1 cellular context compared by ENCODE assay signal in the genomic region with DNA sequence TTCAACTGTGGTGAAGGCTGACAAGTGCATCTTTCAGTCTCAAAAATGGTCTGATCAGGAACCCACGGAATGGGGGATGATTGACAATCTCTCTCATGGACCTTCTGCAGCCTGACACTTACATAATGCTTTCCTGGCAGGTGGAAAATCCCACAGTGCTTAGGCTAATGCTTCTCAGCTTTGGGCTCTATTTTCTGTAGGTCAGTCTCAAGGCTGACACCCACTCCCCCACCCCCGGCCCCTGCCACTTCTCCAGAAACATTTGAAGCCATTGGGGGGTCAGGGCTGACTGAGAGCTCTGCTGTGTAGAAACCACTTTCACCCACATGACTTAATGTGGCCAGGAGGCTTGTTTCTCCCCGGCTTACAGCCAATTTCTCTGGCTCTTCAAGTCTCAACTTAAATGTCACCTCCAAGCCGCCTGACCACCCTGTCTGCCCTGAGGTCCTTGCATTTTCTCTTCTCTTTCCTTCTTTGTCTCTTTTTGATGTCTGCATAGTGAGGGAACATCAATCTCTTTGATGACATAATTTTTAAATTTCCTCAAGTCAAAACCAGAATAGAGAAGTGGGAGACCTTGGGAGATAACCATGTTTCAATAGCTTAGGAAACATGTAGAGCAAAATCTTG.
TF ChIP-seq lines count a peak whose summit lies in the region.

No MANE protein-coding gene starts in this region.

TF ChIP-seq in GM12878, 131 proteins besides CTCF, POLR2A, EP300 and RAD21 (continued from another document and continues in another):
- TF ChIP-seq ZBTB4 (CRISPR knock-in tag; IDR thresholded peaks at IDR 0.05) (no peak), POLR2AphosphoS2 (IDR thresholded peaks at IDR 0.05; ENCODE audit: low read depth, low read length) (no peak), IRF3 (IDR thresholded peaks at IDR 0.05) (no peak), E4F1 (IDR thresholded peaks at IDR 0.05; ENCODE audit: borderline replicate concordance, partially characterized antibody) (no peak), HDGF (IDR thresholded peaks at IDR 0.05) (no peak), MEF2A (IDR thresholded peaks at IDR 0.05; ENCODE audit: insufficient read depth, low read depth, low read length) (no peak; the same call in 1 of the 2 replicates), FOXM1 (IDR thresholded peaks at IDR 0.05; ENCODE audit: low read depth, low read length) (peak; percentile 39; the same call in 1 of the 2 replicates), KLF5 (IDR thresholded peaks at IDR 0.05; ENCODE audit: partially characterized antibody) (no peak), MEF2B (IDR thresholded peaks at IDR 0.05; ENCODE audit: partially characterized antibody, poor library complexity, severe bottlenecking) (peak; percentile 49), IRF4 (IDR thresholded peaks at IDR 0.05; ENCODE audit: low read depth, low read length) (no peak), PRDM15 (CRISPR knock-in tag; IDR thresholded peaks at IDR 0.05) (no peak), TAF1 (IDR thresholded peaks at IDR 0.05; ENCODE audit: borderline replicate concordance, low read depth, low read length) (no peak), TCF7 (IDR thresholded peaks at IDR 0.05; ENCODE audit: borderline replicate concordance) (peak; percentile 44; the same call in 1 of the 2 replicates), TCF12 (IDR thresholded peaks at IDR 0.05; ENCODE audit: low read depth, low read length) (0 out of 2 replicates have a peak, but pooled peaks have one; percentile 32), JUNB (IDR thresholded peaks at IDR 0.05) (peak; percentile 67), YY1 (IDR thresholded peaks at IDR 0.05; ENCODE audit: low read depth, low read length) (peak; percentile 38; the same call in 1 of the 2 replicates), NFXL1 (IDR thresholded peaks at IDR 0.05; ENCODE audit: borderline replicate concordance) (no peak), BCL11A (IDR thresholded peaks at IDR 0.05; ENCODE audit: low read depth, low read length) (no peak), SREBF1 (IDR thresholded peaks at IDR 0.05; ENCODE audit: low read length) (no peak), DPF2 (IDR thresholded peaks at IDR 0.05) (0 out of 2 replicates have a peak, but pooled peaks have one; percentile 45), ETV6 (conservative IDR thresholded peaks at IDR 0.05 in 1 of 2, IDR thresholded peaks at IDR 0.05 in 1 of 2; ENCODE audit: borderline replicate concordance in 1 of 2, low read depth in 1 of 2) (peak in 1 of 2 experiments; percentile 47; a peak in 1 of 4 replicates)
- TF ChIP-seq, protein P1, sequence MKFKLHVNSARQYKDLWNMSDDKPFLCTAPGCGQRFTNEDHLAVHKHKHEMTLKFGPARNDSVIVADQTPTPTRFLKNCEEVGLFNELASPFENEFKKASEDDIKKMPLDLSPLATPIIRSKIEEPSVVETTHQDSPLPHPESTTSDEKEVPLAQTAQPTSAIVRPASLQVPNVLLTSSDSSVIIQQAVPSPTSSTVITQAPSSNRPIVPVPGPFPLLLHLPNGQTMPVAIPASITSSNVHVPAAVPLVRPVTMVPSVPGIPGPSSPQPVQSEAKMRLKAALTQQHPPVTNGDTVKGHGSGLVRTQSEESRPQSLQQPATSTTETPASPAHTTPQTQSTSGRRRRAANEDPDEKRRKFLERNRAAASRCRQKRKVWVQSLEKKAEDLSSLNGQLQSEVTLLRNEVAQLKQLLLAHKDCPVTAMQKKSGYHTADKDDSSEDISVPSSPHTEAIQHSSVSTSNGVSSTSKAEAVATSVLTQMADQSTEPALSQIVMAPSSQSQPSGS (IDR thresholded peaks at IDR 0.05; ENCODE audit: low read length), result peak; percentile 57; the same call in 1 of the 2 replicates
- TF ChIP-seq, protein P2, sequence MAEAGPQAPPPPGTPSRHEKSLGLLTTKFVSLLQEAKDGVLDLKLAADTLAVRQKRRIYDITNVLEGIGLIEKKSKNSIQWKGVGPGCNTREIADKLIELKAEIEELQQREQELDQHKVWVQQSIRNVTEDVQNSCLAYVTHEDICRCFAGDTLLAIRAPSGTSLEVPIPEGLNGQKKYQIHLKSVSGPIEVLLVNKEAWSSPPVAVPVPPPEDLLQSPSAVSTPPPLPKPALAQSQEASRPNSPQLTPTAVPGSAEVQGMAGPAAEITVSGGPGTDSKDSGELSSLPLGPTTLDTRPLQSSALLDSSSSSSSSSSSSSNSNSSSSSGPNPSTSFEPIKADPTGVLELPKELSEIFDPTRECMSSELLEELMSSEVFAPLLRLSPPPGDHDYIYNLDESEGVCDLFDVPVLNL (IDR thresholded peaks at IDR 0.05; ENCODE audit: low read depth, low read length), result no peak
- TF ChIP-seq, protein P3, sequence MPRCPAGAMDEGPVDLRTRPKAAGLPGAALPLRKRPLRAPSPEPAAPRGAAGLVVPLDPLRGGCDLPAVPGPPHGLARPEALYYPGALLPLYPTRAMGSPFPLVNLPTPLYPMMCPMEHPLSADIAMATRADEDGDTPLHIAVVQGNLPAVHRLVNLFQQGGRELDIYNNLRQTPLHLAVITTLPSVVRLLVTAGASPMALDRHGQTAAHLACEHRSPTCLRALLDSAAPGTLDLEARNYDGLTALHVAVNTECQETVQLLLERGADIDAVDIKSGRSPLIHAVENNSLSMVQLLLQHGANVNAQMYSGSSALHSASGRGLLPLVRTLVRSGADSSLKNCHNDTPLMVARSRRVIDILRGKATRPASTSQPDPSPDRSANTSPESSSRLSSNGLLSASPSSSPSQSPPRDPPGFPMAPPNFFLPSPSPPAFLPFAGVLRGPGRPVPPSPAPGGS (IDR thresholded peaks at IDR 0.05; ENCODE audit: borderline replicate concordance, insufficient read depth, low read depth, low read length, poor library complexity, severe bottlenecking), result no peak
- TF ChIP-seq, protein P4, sequence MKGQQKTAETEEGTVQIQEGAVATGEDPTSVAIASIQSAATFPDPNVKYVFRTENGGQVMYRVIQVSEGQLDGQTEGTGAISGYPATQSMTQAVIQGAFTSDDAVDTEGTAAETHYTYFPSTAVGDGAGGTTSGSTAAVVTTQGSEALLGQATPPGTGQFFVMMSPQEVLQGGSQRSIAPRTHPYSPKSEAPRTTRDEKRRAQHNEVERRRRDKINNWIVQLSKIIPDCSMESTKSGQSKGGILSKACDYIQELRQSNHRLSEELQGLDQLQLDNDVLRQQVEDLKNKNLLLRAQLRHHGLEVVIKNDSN (IDR thresholded peaks at IDR 0.05; ENCODE audit: borderline replicate concordance, extremely low read length, insufficient read depth, low read depth, low read length), result no peak
- TF ChIP-seq, protein P5, sequence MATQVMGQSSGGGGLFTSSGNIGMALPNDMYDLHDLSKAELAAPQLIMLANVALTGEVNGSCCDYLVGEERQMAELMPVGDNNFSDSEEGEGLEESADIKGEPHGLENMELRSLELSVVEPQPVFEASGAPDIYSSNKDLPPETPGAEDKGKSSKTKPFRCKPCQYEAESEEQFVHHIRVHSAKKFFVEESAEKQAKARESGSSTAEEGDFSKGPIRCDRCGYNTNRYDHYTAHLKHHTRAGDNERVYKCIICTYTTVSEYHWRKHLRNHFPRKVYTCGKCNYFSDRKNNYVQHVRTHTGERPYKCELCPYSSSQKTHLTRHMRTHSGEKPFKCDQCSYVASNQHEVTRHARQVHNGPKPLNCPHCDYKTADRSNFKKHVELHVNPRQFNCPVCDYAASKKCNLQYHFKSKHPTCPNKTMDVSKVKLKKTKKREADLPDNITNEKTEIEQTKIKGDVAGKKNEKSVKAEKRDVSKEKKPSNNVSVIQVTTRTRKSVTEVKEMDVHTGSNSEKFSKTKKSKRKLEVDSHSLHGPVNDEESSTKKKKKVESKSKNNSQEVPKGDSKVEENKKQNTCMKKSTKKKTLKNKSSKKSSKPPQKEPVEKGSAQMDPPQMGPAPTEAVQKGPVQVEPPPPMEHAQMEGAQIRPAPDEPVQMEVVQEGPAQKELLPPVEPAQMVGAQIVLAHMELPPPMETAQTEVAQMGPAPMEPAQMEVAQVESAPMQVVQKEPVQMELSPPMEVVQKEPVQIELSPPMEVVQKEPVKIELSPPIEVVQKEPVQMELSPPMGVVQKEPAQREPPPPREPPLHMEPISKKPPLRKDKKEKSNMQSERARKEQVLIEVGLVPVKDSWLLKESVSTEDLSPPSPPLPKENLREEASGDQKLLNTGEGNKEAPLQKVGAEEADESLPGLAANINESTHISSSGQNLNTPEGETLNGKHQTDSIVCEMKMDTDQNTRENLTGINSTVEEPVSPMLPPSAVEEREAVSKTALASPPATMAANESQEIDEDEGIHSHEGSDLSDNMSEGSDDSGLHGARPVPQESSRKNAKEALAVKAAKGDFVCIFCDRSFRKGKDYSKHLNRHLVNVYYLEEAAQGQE (IDR thresholded peaks at IDR 0.05; ENCODE audit: low read depth, low read length), result no peak
